Comparison of ENCODE assay signal across 35 cellular contexts in the genomic region with DNA sequence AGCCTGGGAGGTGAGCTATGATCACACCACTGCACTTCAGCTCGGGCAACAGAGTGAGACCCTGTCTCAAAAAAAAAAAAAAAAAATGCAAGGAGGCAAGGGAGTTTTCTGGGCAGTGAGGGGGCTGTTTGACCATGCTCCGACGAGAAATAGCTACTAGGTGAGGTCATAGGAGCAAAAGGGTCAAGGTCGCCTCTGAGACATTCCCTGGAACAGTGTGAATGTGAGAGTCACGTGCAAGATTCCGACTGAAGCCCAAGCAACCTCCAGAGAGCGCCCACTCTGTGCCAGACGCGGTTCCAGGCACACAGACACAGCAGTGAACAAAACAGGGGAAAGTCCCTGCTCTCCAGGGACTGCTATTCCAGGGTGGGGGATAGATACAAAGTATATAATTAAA. TPM values are rescaled to one million over a fixed set of nuclear protein-coding genes. Genes with fewer than 3 reads are reported as not detected.
"Had no signal": no experiment of that assay in that cellular context is flagged by ENCODE, and none has a peak within 500 bp of the region (broad histone marks: within the 10 kb centered on the region; RNA-seq: fewer than 3 reads in every experiment).

No MANE protein-coding gene starts in this region.

- H3K36me3 Mint-ChIP-seq: natural killer cell treated with Interleukin-12 subunit alpha and Interleukin-12 subunit beta and Interleukin-15 and Interleukin-18, amount 100 ng/mL, for 72 hours; stimulated activated memory B cell treated with anti-CD40 and anti-IgM and Interleukin-4, amounts not matched to agents 10 μg/mL and 1 μg/mL and 100 μg/mL, for 72 hours; type B pancreatic cell had no signal

- ATAC-seq: naive thymus-derived CD8-positive, alpha-beta T cell; natural killer cell treated with Interleukin-12 subunit alpha and Interleukin-12 subunit beta and Interleukin-15 and Interleukin-18, amount 100 ng/mL, for 72 hours; pancreas; psoas muscle; right cardiac atrium; sciatic nerve; stimulated activated memory B cell treated with anti-CD40 and anti-IgM and Interleukin-4, amounts not matched to agents 10 μg/mL and 1 μg/mL and 100 μg/mL, for 72 hours; stimulated activated naive CD8-positive, alpha-beta T cell treated with anti-CD3 and anti-CD28 coated beads, Interleukin-15, amount 100 ng/mL, for 72 hours; stimulated activated naive CD8-positive, alpha-beta T cell treated with anti-CD3 and anti-CD28 coated beads, Interleukin-15, Interleukin-2, amounts not matched to agents 100 U/mL and 50 U/mL, for 24 hours; upper lobe of right lung had no signal

- H3K27me3 Mint-ChIP-seq: type B pancreatic cell had no signal

- H3K9me3 ChIP-seq: neutrophil, pancreas, psoas muscle, suprapubic skin, testis, tibial artery, transverse colon, upper lobe of right lung, uterus had no signal

- H3K27ac ChIP-seq: neutrophil, pancreas, psoas muscle, skin epidermis, spleen, suprapubic skin, testis, tibial artery, transverse colon, upper lobe of right lung, uterus had no signal

- DNase-seq: naive B cell; naive thymus-derived CD8-positive, alpha-beta T cell; nucleus accumbens; pancreas; psoas muscle; right cardiac atrium; spleen; stimulated activated CD4-positive, alpha-beta T cell treated with anti-CD3 and anti-CD28 coated beads, Interleukin-12 subunit alpha, Interleukin-12 subunit beta, amount 100 ng/mL, for 4 hours; stimulated activated CD4-positive, alpha-beta T cell treated with anti-CD3 and anti-CD28 coated beads, Interleukin-1b, Interleukin-23, amount 100 ng/mL, for 48 hours; stimulated activated CD4-positive, alpha-beta T cell treated with anti-CD3 and anti-CD28 coated beads, Interleukin-4, amount 100 ng/mL, for 1 hour; stimulated activated CD4-positive, alpha-beta T cell treated with anti-CD3 and anti-CD28 coated beads, Interleukin-4, amount 100 ng/mL, for 4 hours; stimulated activated CD8-positive, alpha-beta memory T cell treated with anti-CD3 and anti-CD28 coated beads, Interleukin-4, amount 100 ng/mL, for 48 hours; stimulated activated naive CD4-positive, alpha-beta T cell; stimulated activated naive CD8-positive, alpha-beta T cell treated with anti-CD3 and anti-CD28 coated beads, Interleukin-15, amount 100 ng/mL, for 72 hours; stimulated activated naive CD8-positive, alpha-beta T cell treated with anti-CD3 and anti-CD28 coated beads, Interleukin-15, Interleukin-2, amounts not matched to agents 100 U/mL and 50 U/mL, for 24 hours; substantia nigra; testis; tibial artery; transverse colon; upper lobe of right lung; uterus had no signal

- H3K4me1 Mint-ChIP-seq: naive B cell; naive thymus-derived CD8-positive, alpha-beta T cell; stimulated activated memory B cell treated with anti-CD40 and anti-IgM and Interleukin-4, amounts not matched to agents 10 μg/mL and 1 μg/mL and 100 μg/mL, for 72 hours; stimulated activated naive CD8-positive, alpha-beta T cell treated with anti-CD3 and anti-CD28 coated beads, Interleukin-15, amount 100 ng/mL, for 72 hours had no signal

- H3K4me3 Mint-ChIP-seq: naive thymus-derived CD8-positive, alpha-beta T cell; natural killer cell treated with Interleukin-12 subunit alpha and Interleukin-12 subunit beta and Interleukin-15 and Interleukin-18, amount 100 ng/mL, for 72 hours; stimulated activated memory B cell treated with anti-CD40 and anti-IgM and Interleukin-4, amounts not matched to agents 10 μg/mL and 1 μg/mL and 100 μg/mL, for 72 hours; stimulated activated naive CD8-positive, alpha-beta T cell treated with anti-CD3 and anti-CD28 coated beads, Interleukin-15, amount 100 ng/mL, for 72 hours; type B pancreatic cell had no signal

- H3K27me3 ChIP-seq: neutrophil, pancreas, testis, transverse colon, uterus had no signal

- H3K9me3 Mint-ChIP-seq: natural killer cell treated with Interleukin-12 subunit alpha and Interleukin-12 subunit beta and Interleukin-15 and Interleukin-18, amount 100 ng/mL, for 72 hours; stimulated activated naive CD8-positive, alpha-beta T cell treated with anti-CD3 and anti-CD28 coated beads, Interleukin-15, amount 100 ng/mL, for 72 hours; type B pancreatic cell had no signal

- H3K4me1 ChIP-seq: pancreas, psoas muscle, spleen, suprapubic skin, testis, tibial artery, transverse colon, upper lobe of right lung, uterus had no signal

- H3K4me3 ChIP-seq: pancreas, psoas muscle, skin epidermis, smooth muscle cell, spleen, suprapubic skin, testis, tibial artery, transverse colon, upper lobe of right lung, uterus had no signal

- H3K4me2 ChIP-seq: smooth muscle cell had no signal

- H3K27ac Mint-ChIP-seq: natural killer cell treated with Interleukin-12 subunit alpha and Interleukin-12 subunit beta and Interleukin-15 and Interleukin-18, amount 100 ng/mL, for 72 hours; stimulated activated memory B cell treated with anti-CD40 and anti-IgM and Interleukin-4, amounts not matched to agents 10 μg/mL and 1 μg/mL and 100 μg/mL, for 72 hours; stimulated activated naive CD8-positive, alpha-beta T cell treated with anti-CD3 and anti-CD28 coated beads, Interleukin-15, amount 100 ng/mL, for 72 hours; type B pancreatic cell had no signal

- H3K36me3 ChIP-seq: neutrophil, pancreas, spleen, suprapubic skin, tibial artery, transverse colon, upper lobe of right lung, uterus had no signal

RNA-seq across cellular contexts. Expression of gene ZNRF4, which starts 2.5 kb away (rescaled TPM):
- total RNA-seq: myocyte; naive thymus-derived CD8-positive, alpha-beta T cell; natural killer cell treated with Interleukin-12 subunit alpha and Interleukin-12 subunit beta and Interleukin-15 and Interleukin-18, amount 100 ng/mL, for 72 hours; omental fat pad; osteocyte; pancreas; posterior vena cava; psoas muscle; renal cortical epithelial cell; right cardiac atrium; sciatic nerve; smooth muscle cell; spleen; suprapubic skin; transverse colon; upper lobe of right lung; urinary bladder; uterus had no signal
